1 cellular context compared by ENCODE assay signal in the genomic region with DNA sequence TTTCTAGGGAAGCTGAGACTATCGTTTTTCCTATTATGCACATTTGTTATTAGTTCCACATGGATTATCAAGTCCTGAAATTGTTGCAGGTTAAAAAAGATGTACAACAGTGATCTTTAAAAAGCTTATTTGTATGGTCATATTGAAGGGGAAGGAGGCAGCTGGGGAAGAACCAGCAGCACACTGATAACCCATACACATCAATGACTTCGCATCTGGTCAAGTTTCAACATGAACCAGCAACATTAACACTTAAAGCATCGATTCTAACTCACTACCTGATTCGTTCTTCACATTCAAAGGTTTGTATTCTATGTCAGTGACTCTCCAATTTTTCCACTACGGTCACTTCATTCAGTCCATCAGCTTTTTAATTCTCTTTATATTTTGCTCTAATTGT.
TF ChIP-seq lines count a peak whose summit lies in the region.

No MANE protein-coding gene starts in this region.

TF ChIP-seq in GM12878, 131 proteins besides CTCF, POLR2A, EP300 and RAD21 (continued from another document):
- TF ChIP-seq, protein P1, sequence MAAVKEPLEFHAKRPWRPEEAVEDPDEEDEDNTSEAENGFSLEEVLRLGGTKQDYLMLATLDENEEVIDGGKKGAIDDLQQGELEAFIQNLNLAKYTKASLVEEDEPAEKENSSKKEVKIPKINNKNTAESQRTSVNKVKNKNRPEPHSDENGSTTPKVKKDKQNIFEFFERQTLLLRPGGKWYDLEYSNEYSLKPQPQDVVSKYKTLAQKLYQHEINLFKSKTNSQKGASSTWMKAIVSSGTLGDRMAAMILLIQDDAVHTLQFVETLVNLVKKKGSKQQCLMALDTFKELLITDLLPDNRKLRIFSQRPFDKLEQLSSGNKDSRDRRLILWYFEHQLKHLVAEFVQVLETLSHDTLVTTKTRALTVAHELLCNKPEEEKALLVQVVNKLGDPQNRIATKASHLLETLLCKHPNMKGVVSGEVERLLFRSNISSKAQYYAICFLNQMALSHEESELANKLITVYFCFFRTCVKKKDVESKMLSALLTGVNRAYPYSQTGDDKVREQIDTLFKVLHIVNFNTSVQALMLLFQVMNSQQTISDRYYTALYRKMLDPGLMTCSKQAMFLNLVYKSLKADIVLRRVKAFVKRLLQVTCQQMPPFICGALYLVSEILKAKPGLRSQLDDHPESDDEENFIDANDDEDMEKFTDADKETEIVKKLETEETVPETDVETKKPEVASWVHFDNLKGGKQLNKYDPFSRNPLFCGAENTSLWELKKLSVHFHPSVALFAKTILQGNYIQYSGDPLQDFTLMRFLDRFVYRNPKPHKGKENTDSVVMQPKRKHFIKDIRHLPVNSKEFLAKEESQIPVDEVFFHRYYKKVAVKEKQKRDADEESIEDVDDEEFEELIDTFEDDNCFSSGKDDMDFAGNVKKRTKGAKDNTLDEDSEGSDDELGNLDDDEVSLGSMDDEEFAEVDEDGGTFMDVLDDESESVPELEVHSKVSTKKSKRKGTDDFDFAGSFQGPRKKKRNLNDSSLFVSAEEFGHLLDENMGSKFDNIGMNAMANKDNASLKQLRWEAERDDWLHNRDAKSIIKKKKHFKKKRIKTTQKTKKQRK (IDR thresholded peaks at IDR 0.05; ENCODE audit: low read depth, low read length), result no peak
- TF ChIP-seq, protein P2, sequence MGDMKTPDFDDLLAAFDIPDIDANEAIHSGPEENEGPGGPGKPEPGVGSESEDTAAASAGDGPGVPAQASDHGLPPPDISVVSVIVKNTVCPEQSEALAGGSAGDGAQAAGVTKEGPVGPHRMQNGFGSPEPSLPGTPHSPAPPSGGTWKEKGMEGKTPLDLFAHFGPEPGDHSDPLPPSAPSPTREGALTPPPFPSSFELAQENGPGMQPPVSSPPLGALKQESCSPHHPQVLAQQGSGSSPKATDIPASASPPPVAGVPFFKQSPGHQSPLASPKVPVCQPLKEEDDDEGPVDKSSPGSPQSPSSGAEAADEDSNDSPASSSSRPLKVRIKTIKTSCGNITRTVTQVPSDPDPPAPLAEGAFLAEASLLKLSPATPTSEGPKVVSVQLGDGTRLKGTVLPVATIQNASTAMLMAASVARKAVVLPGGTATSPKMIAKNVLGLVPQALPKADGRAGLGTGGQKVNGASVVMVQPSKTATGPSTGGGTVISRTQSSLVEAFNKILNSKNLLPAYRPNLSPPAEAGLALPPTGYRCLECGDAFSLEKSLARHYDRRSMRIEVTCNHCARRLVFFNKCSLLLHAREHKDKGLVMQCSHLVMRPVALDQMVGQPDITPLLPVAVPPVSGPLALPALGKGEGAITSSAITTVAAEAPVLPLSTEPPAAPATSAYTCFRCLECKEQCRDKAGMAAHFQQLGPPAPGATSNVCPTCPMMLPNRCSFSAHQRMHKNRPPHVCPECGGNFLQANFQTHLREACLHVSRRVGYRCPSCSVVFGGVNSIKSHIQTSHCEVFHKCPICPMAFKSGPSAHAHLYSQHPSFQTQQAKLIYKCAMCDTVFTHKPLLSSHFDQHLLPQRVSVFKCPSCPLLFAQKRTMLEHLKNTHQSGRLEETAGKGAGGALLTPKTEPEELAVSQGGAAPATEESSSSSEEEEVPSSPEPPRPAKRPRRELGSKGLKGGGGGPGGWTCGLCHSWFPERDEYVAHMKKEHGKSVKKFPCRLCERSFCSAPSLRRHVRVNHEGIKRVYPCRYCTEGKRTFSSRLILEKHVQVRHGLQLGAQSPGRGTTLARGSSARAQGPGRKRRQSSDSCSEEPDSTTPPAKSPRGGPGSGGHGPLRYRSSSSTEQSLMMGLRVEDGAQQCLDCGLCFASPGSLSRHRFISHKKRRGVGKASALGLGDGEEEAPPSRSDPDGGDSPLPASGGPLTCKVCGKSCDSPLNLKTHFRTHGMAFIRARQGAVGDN (IDR thresholded peaks at IDR 0.05), result no peak
- no peak for TF ChIP-seq TCF12 (IDR thresholded peaks at IDR 0.05; ENCODE audit: low read depth, low read length)
- TF ChIP-seq SMAD5 (IDR thresholded peaks at IDR 0.05; ENCODE audit: low read depth), result no peak
- no peak for TF ChIP-seq ZSCAN29 (IDR thresholded peaks at IDR 0.05)
- TF ChIP-seq HCFC1 (IDR thresholded peaks at IDR 0.05; ENCODE audit: low read length), result no peak
- no peak for TF ChIP-seq GATAD2B (conservative IDR thresholded peaks at IDR 0.05; ENCODE audit: low read depth)
- no peak for TF ChIP-seq JUND (IDR thresholded peaks at IDR 0.05; ENCODE audit: low read depth, low read length)
- no peak for TF ChIP-seq CHD1 (IDR thresholded peaks at IDR 0.05; ENCODE audit: low read depth, low read length)
- TF ChIP-seq, protein P3, sequence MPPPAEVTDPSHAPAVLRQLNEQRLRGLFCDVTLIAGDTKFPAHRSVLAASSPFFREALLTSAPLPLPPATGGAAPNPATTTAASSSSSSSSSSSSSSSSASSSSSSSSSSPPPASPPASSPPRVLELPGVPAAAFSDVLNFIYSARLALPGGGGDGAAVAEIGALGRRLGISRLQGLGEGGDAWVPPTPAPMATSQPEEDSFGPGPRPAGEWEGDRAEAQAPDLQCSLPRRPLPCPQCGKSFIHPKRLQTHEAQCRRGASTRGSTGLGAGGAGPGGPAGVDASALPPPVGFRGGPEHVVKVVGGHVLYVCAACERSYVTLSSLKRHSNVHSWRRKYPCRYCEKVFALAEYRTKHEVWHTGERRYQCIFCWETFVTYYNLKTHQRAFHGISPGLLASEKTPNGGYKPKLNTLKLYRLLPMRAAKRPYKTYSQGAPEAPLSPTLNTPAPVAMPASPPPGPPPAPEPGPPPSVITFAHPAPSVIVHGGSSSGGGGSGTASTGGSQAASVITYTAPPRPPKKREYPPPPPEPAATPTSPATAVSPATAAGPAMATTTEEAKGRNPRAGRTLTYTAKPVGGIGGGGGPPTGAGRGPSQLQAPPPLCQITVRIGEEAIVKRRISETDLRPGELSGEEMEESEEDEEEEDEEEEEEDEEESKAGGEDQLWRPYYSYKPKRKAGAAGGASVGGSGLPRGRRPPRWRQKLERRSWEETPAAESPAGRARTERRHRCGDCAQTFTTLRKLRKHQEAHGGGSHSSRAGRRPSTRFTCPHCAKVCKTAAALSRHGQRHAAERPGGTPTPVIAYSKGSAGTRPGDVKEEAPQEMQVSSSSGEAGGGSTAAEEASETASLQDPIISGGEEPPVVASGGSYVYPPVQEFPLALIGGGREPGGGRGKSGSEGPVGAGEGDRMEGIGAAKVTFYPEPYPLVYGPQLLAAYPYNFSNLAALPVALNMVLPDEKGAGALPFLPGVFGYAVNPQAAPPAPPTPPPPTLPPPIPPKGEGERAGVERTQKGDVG (CRISPR knock-in tag; IDR thresholded peaks at IDR 0.05), result no peak
- no peak for TF ChIP-seq ZNF217 (IDR thresholded peaks at IDR 0.05)
- no peak for TF ChIP-seq POLR2AphosphoS2 (IDR thresholded peaks at IDR 0.05; ENCODE audit: low read depth, low read length)
- TF ChIP-seq, protein P4, sequence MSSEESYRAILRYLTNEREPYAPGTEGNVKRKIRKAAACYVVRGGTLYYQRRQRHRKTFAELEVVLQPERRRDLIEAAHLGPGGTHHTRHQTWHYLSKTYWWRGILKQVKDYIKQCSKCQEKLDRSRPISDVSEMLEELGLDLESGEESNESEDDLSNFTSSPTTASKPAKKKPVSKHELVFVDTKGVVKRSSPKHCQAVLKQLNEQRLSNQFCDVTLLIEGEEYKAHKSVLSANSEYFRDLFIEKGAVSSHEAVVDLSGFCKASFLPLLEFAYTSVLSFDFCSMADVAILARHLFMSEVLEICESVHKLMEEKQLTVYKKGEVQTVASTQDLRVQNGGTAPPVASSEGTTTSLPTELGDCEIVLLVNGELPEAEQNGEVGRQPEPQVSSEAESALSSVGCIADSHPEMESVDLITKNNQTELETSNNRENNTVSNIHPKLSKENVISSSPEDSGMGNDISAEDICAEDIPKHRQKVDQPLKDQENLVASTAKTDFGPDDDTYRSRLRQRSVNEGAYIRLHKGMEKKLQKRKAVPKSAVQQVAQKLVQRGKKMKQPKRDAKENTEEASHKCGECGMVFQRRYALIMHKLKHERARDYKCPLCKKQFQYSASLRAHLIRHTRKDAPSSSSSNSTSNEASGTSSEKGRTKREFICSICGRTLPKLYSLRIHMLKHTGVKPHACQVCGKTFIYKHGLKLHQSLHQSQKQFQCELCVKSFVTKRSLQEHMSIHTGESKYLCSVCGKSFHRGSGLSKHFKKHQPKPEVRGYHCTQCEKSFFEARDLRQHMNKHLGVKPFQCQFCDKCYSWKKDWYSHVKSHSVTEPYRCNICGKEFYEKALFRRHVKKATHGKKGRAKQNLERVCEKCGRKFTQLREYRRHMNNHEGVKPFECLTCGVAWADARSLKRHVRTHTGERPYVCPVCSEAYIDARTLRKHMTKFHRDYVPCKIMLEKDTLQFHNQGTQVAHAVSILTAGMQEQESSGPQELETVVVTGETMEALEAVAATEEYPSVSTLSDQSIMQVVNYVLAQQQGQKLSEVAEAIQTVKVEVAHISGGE (CRISPR knock-in tag; IDR thresholded peaks at IDR 0.05), result no peak
- TF ChIP-seq, protein P5, sequence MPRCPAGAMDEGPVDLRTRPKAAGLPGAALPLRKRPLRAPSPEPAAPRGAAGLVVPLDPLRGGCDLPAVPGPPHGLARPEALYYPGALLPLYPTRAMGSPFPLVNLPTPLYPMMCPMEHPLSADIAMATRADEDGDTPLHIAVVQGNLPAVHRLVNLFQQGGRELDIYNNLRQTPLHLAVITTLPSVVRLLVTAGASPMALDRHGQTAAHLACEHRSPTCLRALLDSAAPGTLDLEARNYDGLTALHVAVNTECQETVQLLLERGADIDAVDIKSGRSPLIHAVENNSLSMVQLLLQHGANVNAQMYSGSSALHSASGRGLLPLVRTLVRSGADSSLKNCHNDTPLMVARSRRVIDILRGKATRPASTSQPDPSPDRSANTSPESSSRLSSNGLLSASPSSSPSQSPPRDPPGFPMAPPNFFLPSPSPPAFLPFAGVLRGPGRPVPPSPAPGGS (IDR thresholded peaks at IDR 0.05; ENCODE audit: borderline replicate concordance, insufficient read depth, low read depth, low read length, poor library complexity, severe bottlenecking), result no peak
- TF ChIP-seq, protein P6, sequence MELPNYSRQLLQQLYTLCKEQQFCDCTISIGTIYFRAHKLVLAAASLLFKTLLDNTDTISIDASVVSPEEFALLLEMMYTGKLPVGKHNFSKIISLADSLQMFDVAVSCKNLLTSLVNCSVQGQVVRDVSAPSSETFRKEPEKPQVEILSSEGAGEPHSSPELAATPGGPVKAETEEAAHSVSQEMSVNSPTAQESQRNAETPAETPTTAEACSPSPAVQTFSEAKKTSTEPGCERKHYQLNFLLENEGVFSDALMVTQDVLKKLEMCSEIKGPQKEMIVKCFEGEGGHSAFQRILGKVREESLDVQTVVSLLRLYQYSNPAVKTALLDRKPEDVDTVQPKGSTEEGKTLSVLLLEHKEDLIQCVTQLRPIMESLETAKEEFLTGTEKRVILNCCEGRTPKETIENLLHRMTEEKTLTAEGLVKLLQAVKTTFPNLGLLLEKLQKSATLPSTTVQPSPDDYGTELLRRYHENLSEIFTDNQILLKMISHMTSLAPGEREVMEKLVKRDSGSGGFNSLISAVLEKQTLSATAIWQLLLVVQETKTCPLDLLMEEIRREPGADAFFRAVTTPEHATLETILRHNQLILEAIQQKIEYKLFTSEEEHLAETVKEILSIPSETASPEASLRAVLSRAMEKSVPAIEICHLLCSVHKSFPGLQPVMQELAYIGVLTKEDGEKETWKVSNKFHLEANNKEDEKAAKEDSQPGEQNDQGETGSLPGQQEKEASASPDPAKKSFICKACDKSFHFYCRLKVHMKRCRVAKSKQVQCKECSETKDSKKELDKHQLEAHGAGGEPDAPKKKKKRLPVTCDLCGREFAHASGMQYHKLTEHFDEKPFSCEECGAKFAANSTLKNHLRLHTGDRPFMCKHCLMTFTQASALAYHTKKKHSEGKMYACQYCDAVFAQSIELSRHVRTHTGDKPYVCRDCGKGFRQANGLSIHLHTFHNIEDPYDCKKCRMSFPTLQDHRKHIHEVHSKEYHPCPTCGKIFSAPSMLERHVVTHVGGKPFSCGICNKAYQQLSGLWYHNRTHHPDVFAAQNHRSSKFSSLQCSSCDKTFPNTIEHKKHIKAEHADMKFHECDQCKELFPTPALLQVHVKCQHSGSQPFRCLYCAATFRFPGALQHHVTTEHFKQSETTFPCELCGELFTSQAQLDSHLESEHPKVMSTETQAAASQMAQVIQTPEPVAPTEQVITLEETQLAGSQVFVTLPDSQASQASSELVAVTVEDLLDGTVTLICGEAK (IDR thresholded peaks at IDR 0.05; ENCODE audit: borderline replicate concordance), result no peak
TF ChIP-seq in GM12878: peak in this region for 0.
